Comparison of ENCODE assay signal across 8 cellular contexts in genomic region chr11:64778223-64778472, GRCh38. TPM values are rescaled to one million over a fixed set of nuclear protein-coding genes. Genes with fewer than 3 reads are reported as not detected.
DNase-seq lines count a peak whose midpoint lies in the region; ATAC-seq and TF ChIP-seq lines count a peak whose summit lies in the region.

No MANE protein-coding gene starts in this region.

- BruUV-seq in HCT116 (replicated peaks; lab: Mats Ljungman, UMichigan) = no TSS peak

- peaks cover 39 to 42% of the 10 kb centered on the region in 2 experiments for H3K36me3 ChIP-seq in HCT116 (ENCODE audit: control insufficient read depth in 1 of 2, insufficient read depth in 2 of 2, low read length in 2 of 2)
- H3K36me3 ChIP-seq in thymus (ENCODE audit: control insufficient read depth, insufficient read depth) = peaks cover 36% of the 10 kb centered on the region

- H3K4me1 Mint-ChIP-seq in activated CD8-positive, alpha-beta T cell treated with anti-CD3 and anti-CD28 coated beads for 36 hours (ENCODE audit: low read depth) = peaks cover 52% of the 10 kb centered on the region
- peaks cover 45 to 62% of the 10 kb centered on the region in 2 donors for H3K4me1 Mint-ChIP-seq in immature natural killer cell

- no peak for TF ChIP-seq CTCF in AG04450 (IDR thresholded peaks at IDR 0.05; ENCODE audit: low read depth, low read length)
- TF ChIP-seq CTCF in HCT116 (IDR thresholded peaks at IDR 0.05 in 2 of 3, conservative IDR thresholded peaks at IDR 0.05 in 1 of 3; ENCODE audit: borderline replicate concordance in 1 of 3, insufficient read depth in 1 of 3, low read depth in 2 of 3, low read length in 2 of 3) = no peak
- TF ChIP-seq CTCF in activated CD8-positive, alpha-beta T cell treated with anti-CD3 and anti-CD28 coated beads for 36 hours (IDR thresholded peaks at IDR 0.05) = no peak

- peak overlapping the region; percentile 87 for H3K4me2 ChIP-seq in HCT116 (ENCODE audit: low read length)

- CTCF ChIA-PET in AG04450 (lab: Charles Lee) = interaction anchor here (1.0 to 2.0 kb wide), 3 partner anchors 9 to 116 kb away, joined by 4 to 7 read pairs (median 4); no protein-coding TSS in a partner anchor
- CTCF ChIA-PET in HCT116 (lab: Charles Lee) = interaction anchor here (0.9 to 1.4 kb wide), 5 partner anchors 9 to 328 kb away, joined by 3 to 13 read pairs (median 5); partner anchors contain the start of gene CDC42BPG
- CTCF ChIA-PET in activated CD8-positive, alpha-beta T cell treated with anti-CD3 and anti-CD28 coated beads for 36 hours (lab: Charles Lee) = interaction anchor here (0.6 to 1.3 kb wide), 7 partner anchors 10 to 236 kb away, joined by 3 to 5 read pairs (median 4); partner anchors contain the start of genes ARL2 and RASGRP2

- no peaks in the 10 kb centered on the region for H3K9me3 ChIP-seq in AG04450 (ENCODE audit: control insufficient read depth, insufficient read depth, low read length)
- H3K9me3 ChIP-seq in HCT116 (ENCODE audit: control insufficient read depth in 1 of 2, insufficient read depth in 1 of 2, low read depth in 1 of 2, low read length in 2 of 2) = no peaks in the 10 kb centered on the region
- no peaks in the 10 kb centered on the region for H3K9me3 ChIP-seq in thymus (ENCODE audit: control insufficient read depth)

- H3K9ac ChIP-seq in HCT116 (ENCODE audit: low read length) = peak overlapping the region; percentile 95

- intact Hi-C loops in HCT116 (cut with micrococcal nuclease) = no loop called here
- intact Hi-C loops in activated CD8-positive, alpha-beta T cell treated with anti-CD3 and anti-CD28 coated beads for 36 hours (cut with micrococcal nuclease) = no loop called here

- H3K79me2 ChIP-seq in HCT116 (ENCODE audit: insufficient read depth, low read length) = peaks cover 44% of the 10 kb centered on the region

- no peaks in the 10 kb centered on the region for H3K27me3 Mint-ChIP-seq in activated CD8-positive, alpha-beta T cell treated with anti-CD3 and anti-CD28 coated beads for 36 hours
- peaks cover 20 to 29% (median 20%) of the 10 kb centered on the region in 3 donors for H3K27me3 Mint-ChIP-seq in immature natural killer cell (ENCODE audit: low read depth in 3 of 3)

- no peak for TF ChIP-seq POLR2A in HCT116 (IDR thresholded peaks at IDR 0.05; ENCODE audit: borderline replicate concordance, extremely low read depth, insufficient read depth, insufficient read length)

- no peaks in the 10 kb centered on the region for H3K9me3 Mint-ChIP-seq in activated CD8-positive, alpha-beta T cell treated with anti-CD3 and anti-CD28 coated beads for 36 hours
- no peaks in the 10 kb centered on the region for H3K9me3 Mint-ChIP-seq in immature natural killer cell

- TF ChIP-seq RAD21 in HCT116 (IDR thresholded peaks at IDR 0.05; ENCODE audit: low read depth) = no peak

- WGBS in thymus = 1% methylated on average over 28 of the region's 28 CpGs

- H4K20me1 ChIP-seq in HCT116 (ENCODE audit: insufficient read depth) = peaks cover 40% of the 10 kb centered on the region

- POLR2A ChIA-PET in AG04450 (lab: Yijun Ruan, JAX) (interaction anchor here (0.6 to 2.0 kb wide), 6 partner anchors 9 to 1937 kb away, joined by 3 to 11 read pairs (median 6); partner anchors contain the start of gene PYGM), HCT116 (lab: Charles Lee) (interaction anchor here (0.5 to 1.9 kb wide), 13 partner anchors 10 to 721 kb away, joined by 3 to 11 read pairs (median 4); partner anchors contain the start of genes MALAT1, MEN1 and PYGM)
- POLR2A ChIA-PET in activated CD8-positive, alpha-beta T cell treated with anti-CD3 and anti-CD28 coated beads for 36 hours (lab: Charles Lee) = interaction anchor here (0.7 to 24.1 kb wide), 9 partner anchors 9 to 803 kb away, joined by 3 to 331 read pairs (median 8); partner anchors contain the start of genes MEN1, PYGM and RASGRP2

- H3K27me3 ChIP-seq in AG04450 (ENCODE audit: control insufficient read depth, insufficient read depth, low read length) (no peaks in the 10 kb centered on the region), HCT116 (ENCODE audit: insufficient read depth, low read length) (no peaks in the 10 kb centered on the region), thymus (ENCODE audit: control insufficient read depth, insufficient read depth) (no peaks in the 10 kb centered on the region)

- H3K27ac Mint-ChIP-seq in activated CD8-positive, alpha-beta T cell treated with anti-CD3 and anti-CD28 coated beads for 36 hours = peak overlapping the region; percentile 96
- H3K27ac Mint-ChIP-seq in immature natural killer cell = peak overlapping the region in 5 of 6 donors; percentile 98 to 100 (median 99)

- RAD21 ChIA-PET in HCT116 (lab: Charles Lee; ENCODE audit: low non-redundant PET in 1 of 2, low total read pairs in 2 of 2, uncharacterized antibody in 2 of 2, unreplicated experiment in 2 of 2) = no interaction called here

- H3K36me3 Mint-ChIP-seq in activated CD8-positive, alpha-beta T cell treated with anti-CD3 and anti-CD28 coated beads for 36 hours (ENCODE audit: low read depth) = peaks cover 44% of the 10 kb centered on the region
- H3K36me3 Mint-ChIP-seq in immature natural killer cell = peaks cover 11 to 35% (median 32%) of the 10 kb centered on the region in 3 donors

- H2AFZ ChIP-seq in HCT116 (ENCODE audit: low read depth, low read length, poor library complexity, severe bottlenecking) = no peak overlapping the region

- peak overlapping the region; percentile 81 for H3K4me3 Mint-ChIP-seq in activated CD8-positive, alpha-beta T cell treated with anti-CD3 and anti-CD28 coated beads for 36 hours
- peak overlapping the region in 4 of 5 donors; percentile 87 to 97 (median 91) for H3K4me3 Mint-ChIP-seq in immature natural killer cell

- H3K4me1 ChIP-seq in HCT116 (ENCODE audit: control insufficient read depth in 1 of 2, insufficient read depth in 2 of 2, low read length in 2 of 2) (peaks cover 13 to 31% of the 10 kb centered on the region in 2 experiments; a peak in 3 of 4 replicates), thymus (ENCODE audit: control insufficient read depth, insufficient read depth, low read length) (peaks cover 17% of the 10 kb centered on the region)

- peak; percentile 5; the same call in 1 of the 2 replicates for ATAC-seq in HCT116
- ATAC-seq in activated CD8-positive, alpha-beta T cell treated with anti-CD3 and anti-CD28 coated beads for 36 hours = no peak

- H3K4me3 ChIP-seq in AG04450 (ENCODE audit: low read depth, low read length) = peak overlapping the region; percentile 98
- H3K4me3 ChIP-seq in HCT116 (replicated peaks in 1 of 2; ENCODE audit: low read depth in 1 of 2, low read length in 2 of 2) = peak overlapping the region; percentile 69 to 99
- peak overlapping the region; percentile 98 for H3K4me3 ChIP-seq in thymus (ENCODE audit: low read length)

- DNase-seq in AG04450 (ENCODE audit: low read depth, low spot score) (no peak), HCT116 (ENCODE audit: low read depth, low spot score) (no peak), immature natural killer cell (no peak), AG08395 (ENCODE audit: low spot score) (no peak), HT-29 (ENCODE audit: low spot score) (no peak), SK-N-DZ (ENCODE audit: low spot score) (no peak)
- no peak for DNase-seq in activated CD8-positive, alpha-beta T cell treated with anti-CD3 and anti-CD28 coated beads for 36 hours

- peak overlapping the region; percentile 85 for H3K27ac ChIP-seq in AG04450 (ENCODE audit: low read depth, low read length)
- peak overlapping the region; percentile 99 for H3K27ac ChIP-seq in HCT116 (ENCODE audit: low read depth, low read length)
- peak overlapping the region; percentile 100 for H3K27ac ChIP-seq in thymus (ENCODE audit: low read depth)

- H3K9me2 ChIP-seq in HCT116 (ENCODE audit: insufficient read depth) = no peaks in the 10 kb centered on the region

RNA-seq across cellular contexts. Expression of gene SF1, which starts 0.2 kb away (rescaled TPM):
- polyA plus RNA-seq in AG04450 (2011; rRNA removed) = 55.9 and 56.8 TPM in 2 replicates
- 69.1 and 81.7 TPM in 2 replicates for polyA minus RNA-seq in AG04450 (2011; rRNA and poly(A)+ RNA removed)
- 403 TPM for total RNA-seq in HCT116 (2021; ENCODE audit: unreplicated experiment)
- polyA plus RNA-seq in HCT116 (2012) = 177 and 219 TPM in 2 replicates
- total RNA-seq in activated CD8-positive, alpha-beta T cell treated with anti-CD3 and anti-CD28 coated beads for 36 hours = 100 to 1,000 TPM; 325 to 342 TPM
- 100 to 1,000 TPM in 1 of 3 donors, 10 to 100 TPM in 2; 51.1 to 142 (median 56.3) TPM for polyA plus RNA-seq in immature natural killer cell
- 134 TPM for polyA plus RNA-seq in thymus
- total RNA-seq in HT-29 (2014; rRNA removed; shearing (Covaris generic)) = 193 and 251 TPM in 2 replicates
- 143 and 178 TPM in 2 replicates for polyA plus RNA-seq in SK-N-DZ (2014; cell fraction: cytosol; rRNA removed)
- 181 and 258 TPM in 2 replicates for polyA plus RNA-seq in SK-N-DZ (2014; cell fraction: nucleus; rRNA removed)

RNA-seq across cellular contexts. Expression of gene PYGM, which starts 18.4 kb away (rescaled TPM):
- polyA plus RNA-seq in AG04450 (2011; rRNA removed) (0.14 and 0.20 TPM in 2 replicates), immature natural killer cell (1 to 10 TPM in 1 of 3 donors, under 1 TPM in 1, not detected in 1; 0.63 to 1.1 TPM), thymus (3.5 TPM)
- 1.1 TPM in 2 replicates for polyA minus RNA-seq in AG04450 (2011; rRNA and poly(A)+ RNA removed)
- 1.7 TPM for total RNA-seq in HCT116 (2021; ENCODE audit: unreplicated experiment)
- polyA plus RNA-seq in HCT116 (2012) = 0.51 and 0.56 TPM in 2 replicates
- 1 to 10 TPM; 1.2 to 3.3 TPM for total RNA-seq in activated CD8-positive, alpha-beta T cell treated with anti-CD3 and anti-CD28 coated beads for 36 hours
- 0.16 and 0.23 TPM in 2 replicates for total RNA-seq in HT-29 (2014; rRNA removed; shearing (Covaris generic))
- polyA plus RNA-seq in SK-N-DZ (2014; cell fraction: cytosol; rRNA removed) = 9.8 and 11.6 TPM in 2 replicates
- 7.5 and 9.4 TPM in 2 replicates for polyA plus RNA-seq in SK-N-DZ (2014; cell fraction: nucleus; rRNA removed)

RNA-seq across cellular contexts. Expression of gene MAP4K2, which starts 24.9 kb away (rescaled TPM):
- polyA plus RNA-seq in AG04450 (2011; rRNA removed) = 9.9 and 14.1 TPM in 2 replicates
- polyA minus RNA-seq in AG04450 (2011; rRNA and poly(A)+ RNA removed) = 12.5 and 15.4 TPM in 2 replicates
- total RNA-seq in HCT116 (2021; ENCODE audit: unreplicated experiment) = 44.2 TPM
- polyA plus RNA-seq in HCT116 (2012) = 37.5 and 38.1 TPM in 2 replicates
- 10 to 100 TPM; 56.4 to 58.0 TPM for total RNA-seq in activated CD8-positive, alpha-beta T cell treated with anti-CD3 and anti-CD28 coated beads for 36 hours
- polyA plus RNA-seq in immature natural killer cell = 10 to 100 TPM in 2 of 3 donors, 1 to 10 TPM in 1; 9.2 to 16.4 (median 15.9) TPM
- polyA plus RNA-seq in thymus = 37.6 TPM
- total RNA-seq in HT-29 (2014; rRNA removed; shearing (Covaris generic)) = 44.4 and 57.0 TPM in 2 replicates
- polyA plus RNA-seq in SK-N-DZ (2014; cell fraction: cytosol; rRNA removed) = 12.7 and 32.3 TPM in 2 replicates
- 62.1 and 80.6 TPM in 2 replicates for polyA plus RNA-seq in SK-N-DZ (2014; cell fraction: nucleus; rRNA removed)

RNA-seq across cellular contexts. Expression of gene MEN1, which starts 32.2 kb away (rescaled TPM):
- polyA plus RNA-seq in AG04450 (2011; rRNA removed) (15.0 and 22.3 TPM in 2 replicates), immature natural killer cell (10 to 100 TPM; 15.3 to 36.1 (median 27.1) TPM), thymus (33.4 TPM)
- 11.5 and 17.1 TPM in 2 replicates for polyA minus RNA-seq in AG04450 (2011; rRNA and poly(A)+ RNA removed)
- 62.1 TPM for total RNA-seq in HCT116 (2021; ENCODE audit: unreplicated experiment)
- polyA plus RNA-seq in HCT116 (2012) = 46.8 and 54.0 TPM in 2 replicates
- 10 to 100 TPM; 25.8 to 29.0 TPM for total RNA-seq in activated CD8-positive, alpha-beta T cell treated with anti-CD3 and anti-CD28 coated beads for 36 hours
- total RNA-seq in HT-29 (2014; rRNA removed; shearing (Covaris generic)) = 35.1 and 38.0 TPM in 2 replicates
- 21.2 and 26.8 TPM in 2 replicates for polyA plus RNA-seq in SK-N-DZ (2014; cell fraction: cytosol; rRNA removed)
- polyA plus RNA-seq in SK-N-DZ (2014; cell fraction: nucleus; rRNA removed) = 40.7 and 64.0 TPM in 2 replicates

RNA-seq across cellular contexts. Expression of gene RASGRP2, which starts 34.2 kb away (rescaled TPM):
- 0.16 and 0.43 TPM in 2 replicates for polyA plus RNA-seq in AG04450 (2011; rRNA removed)
- polyA minus RNA-seq in AG04450 (2011; rRNA and poly(A)+ RNA removed) = 0.48 and 0.78 TPM in 2 replicates
- 12.8 TPM for total RNA-seq in HCT116 (2021; ENCODE audit: unreplicated experiment)
- 14.6 and 18.7 TPM in 2 replicates for polyA plus RNA-seq in HCT116 (2012)
- 1 to 10 TPM; 7.8 to 8.2 TPM for total RNA-seq in activated CD8-positive, alpha-beta T cell treated with anti-CD3 and anti-CD28 coated beads for 36 hours
- polyA plus RNA-seq in immature natural killer cell = 100 to 1,000 TPM; 142 to 165 (median 154) TPM
- polyA plus RNA-seq in thymus = 227 TPM
- total RNA-seq in HT-29 (2014; rRNA removed; shearing (Covaris generic)) = not detected in 2 replicates
- 10.4 and 13.9 TPM in 2 replicates for polyA plus RNA-seq in SK-N-DZ (2014; cell fraction: cytosol; rRNA removed)
- polyA plus RNA-seq in SK-N-DZ (2014; cell fraction: nucleus; rRNA removed) = 55.3 and 58.4 TPM in 2 replicates
